Comparison of ENCODE assay signal across 10 cellular contexts in the genomic region with DNA sequence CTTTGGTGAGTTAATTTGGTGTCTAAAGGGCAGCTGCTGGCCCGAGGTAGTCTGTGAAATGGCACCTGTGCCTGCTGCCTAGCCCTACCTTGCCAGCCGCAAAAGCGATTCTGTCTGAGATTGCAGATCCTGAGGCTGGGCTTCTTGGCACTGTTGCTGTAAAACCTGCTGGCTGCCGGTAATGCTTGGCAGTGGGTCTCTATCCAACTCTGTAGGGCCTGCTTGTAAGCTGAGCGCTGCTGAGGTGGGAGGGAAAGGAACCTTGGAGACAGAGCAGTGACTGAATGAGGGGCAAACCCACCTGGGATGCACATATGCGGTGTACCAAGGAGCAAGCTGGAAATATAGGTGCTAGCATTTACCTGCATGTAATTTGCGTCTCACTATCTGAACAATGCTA. TPM values are rescaled to one million over a fixed set of nuclear protein-coding genes. Genes with fewer than 3 reads are reported as not detected.
DNase-seq lines count a peak whose midpoint lies in the region; ATAC-seq and TF ChIP-seq lines count a peak whose summit lies in the region.
"Had no signal": no experiment of that assay in that cellular context is flagged by ENCODE, and none has a peak within 500 bp of the region (broad histone marks: within the 10 kb centered on the region; RNA-seq: fewer than 3 reads in every experiment).

No MANE protein-coding gene starts in this region.

- no peak overlapping the region for H3K27ac ChIP-seq in tibial nerve

- no peaks in the 10 kb centered on the region for H3K9me3 Mint-ChIP-seq in stimulated activated effector memory CD8-positive, alpha-beta T cell treated with anti-CD3 and anti-CD28 coated beads, Interleukin-12 subunit alpha, Interleukin-12 subunit beta, amount 100 ng/mL, for 72 hours

- peaks cover 96% of the 10 kb centered on the region for H3K36me3 Mint-ChIP-seq in stimulated activated effector memory CD8-positive, alpha-beta T cell treated with anti-CD3 and anti-CD28 coated beads, Interleukin-12 subunit alpha, Interleukin-12 subunit beta, amount 100 ng/mL, for 72 hours

- 70 to 79% methylated on average over 7 of the region's 7 CpGs for WGBS in tibial nerve, 2 donors

- H3K4me1 ChIP-seq in tibial nerve, result peaks cover 0 to 43% (median 19%) of the 10 kb centered on the region in 4 donors

- H3K4me3 ChIP-seq in tibial nerve, result no peak overlapping the region

- no peaks in the 10 kb centered on the region for H3K27me3 ChIP-seq in tibial nerve

- peak overlapping the region; percentile 89 for H3K4me3 Mint-ChIP-seq in stimulated activated effector memory CD8-positive, alpha-beta T cell treated with anti-CD3 and anti-CD28 coated beads, Interleukin-12 subunit alpha, Interleukin-12 subunit beta, amount 100 ng/mL, for 72 hours

- no peaks in the 10 kb centered on the region for H3K36me3 ChIP-seq in tibial nerve

- no peak for TF ChIP-seq CTCF in tibial nerve (IDR thresholded peaks at IDR 0.05)

- no peak for ATAC-seq in stimulated activated effector memory CD8-positive, alpha-beta T cell treated with anti-CD3 and anti-CD28 coated beads, Interleukin-12 subunit alpha, Interleukin-12 subunit beta, amount 100 ng/mL, for 72 hours

- DNase-seq in activated effector memory CD4-positive, alpha-beta T cell treated with anti-CD3 and anti-CD28 coated beads, Interleukin-2, amount 50 U/mL, for 16 hours, result peak; percentile 73
- no peak for DNase-seq in activated effector memory CD4-positive, alpha-beta T cell treated with Interleukin-2 at 50 U/mL for 16 hours
- DNase-seq in RPMI8226 (peak; percentile 61), cerebellum (ENCODE audit: low spot score) (peak; percentile 45), UCSD-AML1 (lab: John Stamatoyannopoulos, UW; ENCODE audit: unreplicated experiment) (no peak), NCI-H187 (lab: John Stamatoyannopoulos, UW) (no peak), tibial nerve (ENCODE audit: low spot score in 2 of 2) (no peak)
- no peak for DNase-seq in stimulated activated effector memory CD8-positive, alpha-beta T cell treated with anti-CD3 and anti-CD28 coated beads, Interleukin-12 subunit alpha, Interleukin-12 subunit beta, amount 100 ng/mL, for 72 hours (ENCODE audit: low spot score in 2 of 2)
- DNase-seq: nucleus accumbens, SW 1271 had no signal

- H3K9me3 ChIP-seq in tibial nerve, result no peaks in the 10 kb centered on the region

- peak overlapping the region; percentile 88 for H3K27ac Mint-ChIP-seq in stimulated activated effector memory CD8-positive, alpha-beta T cell treated with anti-CD3 and anti-CD28 coated beads, Interleukin-12 subunit alpha, Interleukin-12 subunit beta, amount 100 ng/mL, for 72 hours

- TF ChIP-seq EP300 in tibial nerve (IDR thresholded peaks at IDR 0.05), result no peak

- no peak for TF ChIP-seq POLR2A in tibial nerve (IDR thresholded peaks at IDR 0.05)

- peaks cover 98% of the 10 kb centered on the region for H3K4me1 Mint-ChIP-seq in stimulated activated effector memory CD8-positive, alpha-beta T cell treated with anti-CD3 and anti-CD28 coated beads, Interleukin-12 subunit alpha, Interleukin-12 subunit beta, amount 100 ng/mL, for 72 hours

RNA-seq across cellular contexts. Expression of a gene that starts 11.7 kb away (rescaled TPM):
- total RNA-seq in cerebellum (5.7 TPM), tibial nerve (10 to 100 TPM; 18.1 to 62.7 (median 22.4) TPM)

RNA-seq across cellular contexts. Expression of a gene that starts 41.5 kb away (rescaled TPM):
- total RNA-seq in cerebellum (1.7 TPM), tibial nerve (under 1 TPM in 1 of 4 donors, not detected in 3; 0.78 TPM)

Comparison
In these comparisons a context has a peak if more than half of its experiments do, and no peak if none do; other contexts are left out.
1. DNase-seq: peak in activated effector memory CD4-positive, alpha-beta T cell treated with anti-CD3 and anti-CD28 coated beads, Interleukin-2, amount 50 U/mL, for 16 hours (single experiment), RPMI8226 (single experiment) and cerebellum (single experiment); none in activated effector memory CD4-positive, alpha-beta T cell treated with Interleukin-2 at 50 U/mL for 16 hours (single experiment), stimulated activated effector memory CD8-positive, alpha-beta T cell treated with anti-CD3 and anti-CD28 coated beads, Interleukin-12 subunit alpha, Interleukin-12 subunit beta, amount 100 ng/mL, for 72 hours (0 of 2), UCSD-AML1 (single experiment), NCI-H187 (0 of 2) and tibial nerve (0 of 2).